32 cellular contexts compared by ENCODE assay signal in the genomic region with DNA sequence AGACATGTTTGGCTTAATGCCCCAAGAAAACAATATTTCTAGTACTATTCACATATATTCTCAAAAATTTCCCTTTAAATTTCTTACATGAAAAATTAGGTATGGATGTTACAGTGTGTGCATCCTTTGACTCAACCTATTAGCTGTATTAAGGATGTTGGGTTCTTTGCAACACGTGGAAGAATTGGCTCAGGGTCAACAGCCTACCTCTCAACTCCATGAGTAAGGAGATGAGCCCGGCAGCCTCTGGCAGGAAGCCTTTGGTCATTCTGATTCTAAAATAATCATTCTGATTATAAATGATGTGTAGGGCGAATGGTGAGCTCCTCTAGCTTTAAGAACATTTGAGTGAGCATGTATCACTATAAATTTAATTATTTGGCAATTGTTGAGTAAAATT.
"Had no signal": no experiment of that assay in that cellular context is flagged by ENCODE, and none has a peak within 500 bp of the region (broad histone marks: within the 10 kb centered on the region; RNA-seq: fewer than 3 reads in every experiment).

No MANE protein-coding gene starts in this region.

- H3K4me1 ChIP-seq: adrenal gland, esophagus muscularis mucosa, gastroesophageal sphincter, heart right ventricle had no signal

- H3K27me3 Mint-ChIP-seq: activated CD4-positive, alpha-beta memory T cell treated with anti-CD3 and anti-CD28 coated beads, Interleukin-2, amount 10 ng/mL, durations not matched to agents 7 days and 5 days; activated CD4-positive, alpha-beta T cell treated with anti-CD3 and anti-CD28 coated beads, Interleukin-2, amount 10 ng/mL, durations not matched to agents 7 days and 5 days; activated naive CD4-positive, alpha-beta T cell treated with anti-CD3 and anti-CD28 coated beads, Interleukin-2, amount 50 U/mL, for 24 hours; activated naive CD8-positive, alpha-beta T cell treated with anti-CD3 and anti-CD28 coated beads for 36 hours; central memory CD8-positive, alpha-beta T cell; dendritic cell treated with granulocyte-macrophage colony-stimulating factor and Interleukin-4, amounts not matched to agents 40 ng/mL and 50 ng/mL, for 4 days had no signal

- H3K27me3 ChIP-seq: adrenal gland, body of pancreas, dorsolateral prefrontal cortex, esophagus muscularis mucosa, gastroesophageal sphincter, heart right ventricle had no signal

- H3K9me3 ChIP-seq: adrenal gland, body of pancreas, gastroesophageal sphincter had no signal

- H3K4me1 Mint-ChIP-seq: activated CD4-positive, alpha-beta memory T cell treated with anti-CD3 and anti-CD28 coated beads, Interleukin-2, amount 10 ng/mL, durations not matched to agents 7 days and 5 days; activated CD4-positive, alpha-beta T cell treated with anti-CD3 and anti-CD28 coated beads, Interleukin-2, amount 10 ng/mL, durations not matched to agents 7 days and 5 days; activated naive CD4-positive, alpha-beta T cell treated with anti-CD3 and anti-CD28 coated beads, Interleukin-2, amount 50 U/mL, for 24 hours; activated naive CD8-positive, alpha-beta T cell treated with anti-CD3 and anti-CD28 coated beads for 36 hours; activated naive CD8-positive, alpha-beta T cell treated with anti-CD3 and anti-CD28 coated beads, Interleukin-2, amount 50 U/mL, for 24 hours; central memory CD8-positive, alpha-beta T cell had no signal

- H3K27ac ChIP-seq: adrenal gland, coronary artery, dorsolateral prefrontal cortex, esophagus muscularis mucosa, gastroesophageal sphincter, heart right ventricle had no signal

- H3K36me3 ChIP-seq: adrenal gland, esophagus muscularis mucosa, gastroesophageal sphincter, heart right ventricle had no signal

- H3K36me3 Mint-ChIP-seq: activated naive CD4-positive, alpha-beta T cell treated with anti-CD3 and anti-CD28 coated beads, Interleukin-2, amount 50 U/mL, for 24 hours; activated naive CD8-positive, alpha-beta T cell treated with anti-CD3 and anti-CD28 coated beads for 36 hours; WTC11 had no signal

- DNase-seq: activated CD4-positive, alpha-beta memory T cell treated with anti-CD3 and anti-CD28 coated beads, Interleukin-2, amount 10 ng/mL, durations not matched to agents 7 days and 5 days; activated CD4-positive, alpha-beta T cell treated with anti-CD3 and anti-CD28 coated beads for 1 hour; activated CD4-positive, alpha-beta T cell treated with anti-CD3 and anti-CD28 coated beads for 4 hours; activated CD4-positive, alpha-beta T cell treated with anti-CD3 and anti-CD28 coated beads, Interleukin-2, amount 10 ng/mL, durations not matched to agents 7 days and 5 days; activated CD4-positive, alpha-beta T cell treated with anti-CD3 and anti-CD28 coated beads, Interleukin-2, amount 50 U/mL, for 4 hours; activated CD8-positive, alpha-beta memory T cell treated with anti-CD3 and anti-CD28 coated beads for 24 hours; activated effector memory CD4-positive, alpha-beta T cell treated with anti-CD3 and anti-CD28 coated beads, Interleukin-2, amount 50 U/mL, for 16 hours; activated naive CD4-positive, alpha-beta T cell treated with anti-CD3 and anti-CD28 coated beads for 36 hours; activated naive CD8-positive, alpha-beta T cell treated with anti-CD3 and anti-CD28 coated beads for 36 hours; activated naive CD8-positive, alpha-beta T cell treated with anti-CD3 and anti-CD28 coated beads, Interleukin-2, amount 50 U/mL, for 24 hours; activated T-cell treated with anti-CD3 and anti-CD28 coated beads, Interleukin-2, amount 50 U/mL, for 1 hour; activated T-cell treated with anti-CD3 and anti-CD28 coated beads, Interleukin-2, amount 50 U/mL, for 48 hours; adrenal gland; amygdala; aorta; body of pancreas; dorsolateral prefrontal cortex; effector memory CD4-positive, alpha-beta T cell; endodermal cell; erythroblast; foreskin melanocyte; heart right ventricle; T-helper 2 cell had no signal

- H3K4me3 Mint-ChIP-seq: activated CD4-positive, alpha-beta memory T cell treated with anti-CD3 and anti-CD28 coated beads, Interleukin-2, amount 10 ng/mL, durations not matched to agents 7 days and 5 days; activated CD4-positive, alpha-beta T cell treated with anti-CD3 and anti-CD28 coated beads, Interleukin-2, amount 10 ng/mL, durations not matched to agents 7 days and 5 days; activated naive CD4-positive, alpha-beta T cell treated with anti-CD3 and anti-CD28 coated beads for 36 hours; activated naive CD4-positive, alpha-beta T cell treated with anti-CD3 and anti-CD28 coated beads, Interleukin-2, amount 50 U/mL, for 24 hours; activated naive CD8-positive, alpha-beta T cell treated with anti-CD3 and anti-CD28 coated beads for 36 hours; activated naive CD8-positive, alpha-beta T cell treated with anti-CD3 and anti-CD28 coated beads, Interleukin-2, amount 50 U/mL, for 24 hours; activated T-helper 1 cell treated with anti-CD3 and anti-CD28 coated beads, Interleukin-12 subunit alpha, Interleukin-12 subunit beta, Interleukin-2, Interleukin-4 antibody, amounts not matched to agents 30 ng/mL and 10 ng/mL and 1 ng/mL, durations not matched to agents 14 hours and 24 hours and 36 hours; central memory CD8-positive, alpha-beta T cell; dendritic cell treated with granulocyte-macrophage colony-stimulating factor and Interleukin-4, amounts not matched to agents 40 ng/mL and 50 ng/mL, for 4 days; endodermal cell; WTC11 had no signal

- H3K9me3 Mint-ChIP-seq: activated CD4-positive, alpha-beta memory T cell treated with anti-CD3 and anti-CD28 coated beads, Interleukin-2, amount 10 ng/mL, durations not matched to agents 7 days and 5 days; activated T-helper 1 cell treated with anti-CD3 and anti-CD28 coated beads, Interleukin-12 subunit alpha, Interleukin-12 subunit beta, Interleukin-2, Interleukin-4 antibody, amounts not matched to agents 30 ng/mL and 10 ng/mL and 1 ng/mL, durations not matched to agents 14 hours and 24 hours and 36 hours; activated T-helper 2 cell treated with anti-CD3 and anti-CD28 coated beads, Interferon-gamma antibody, Interleukin-2, Interleukin-4, amounts not matched to agents 10 μg/mL and 5 μg/mL and 100 μg/mL, durations not matched to agents 14 hours and 24 hours and 36 hours had no signal

- H3K27ac Mint-ChIP-seq: activated CD4-positive, alpha-beta memory T cell treated with anti-CD3 and anti-CD28 coated beads, Interleukin-2, amount 10 ng/mL, durations not matched to agents 7 days and 5 days; activated CD4-positive, alpha-beta T cell treated with anti-CD3 and anti-CD28 coated beads, Interleukin-2, amount 10 ng/mL, durations not matched to agents 7 days and 5 days; activated naive CD4-positive, alpha-beta T cell treated with anti-CD3 and anti-CD28 coated beads for 36 hours; activated naive CD4-positive, alpha-beta T cell treated with anti-CD3 and anti-CD28 coated beads, Interleukin-2, amount 50 U/mL, for 24 hours; activated naive CD8-positive, alpha-beta T cell treated with anti-CD3 and anti-CD28 coated beads for 36 hours; activated naive CD8-positive, alpha-beta T cell treated with anti-CD3 and anti-CD28 coated beads, Interleukin-2, amount 50 U/mL, for 24 hours; activated T-helper 1 cell treated with anti-CD3 and anti-CD28 coated beads, Interleukin-12 subunit alpha, Interleukin-12 subunit beta, Interleukin-2, Interleukin-4 antibody, amounts not matched to agents 30 ng/mL and 10 ng/mL and 1 ng/mL, durations not matched to agents 14 hours and 24 hours and 36 hours; activated T-helper 2 cell treated with anti-CD3 and anti-CD28 coated beads, Interferon-gamma antibody, Interleukin-2, Interleukin-4, amounts not matched to agents 10 μg/mL and 5 μg/mL and 100 μg/mL, durations not matched to agents 14 hours and 24 hours and 36 hours; dendritic cell treated with granulocyte-macrophage colony-stimulating factor and Interleukin-4, amounts not matched to agents 40 ng/mL and 50 ng/mL, for 4 days; endodermal cell; WTC11 had no signal

- H3K4me3 ChIP-seq: adrenal gland, body of pancreas, coronary artery, dorsolateral prefrontal cortex, esophagus muscularis mucosa, gastroesophageal sphincter, heart right ventricle had no signal

- ATAC-seq: activated naive CD8-positive, alpha-beta T cell treated with anti-CD3 and anti-CD28 coated beads, Interleukin-2, amount 50 U/mL, for 24 hours; body of pancreas; gastroesophageal sphincter; heart right ventricle; WTC11 had no signal
